In genomic region chr2:199163901-199164300, GRCh38 we compare ENCODE assay signal across 24 cellular contexts.
"Had no signal": no experiment of that assay in that cellular context is flagged by ENCODE, and none has a peak within 500 bp of the region (broad histone marks: within the 10 kb centered on the region; RNA-seq: fewer than 3 reads in every experiment).

No MANE protein-coding gene starts in this region.

- H3K4me3 ChIP-seq: heart right ventricle, left ventricle myocardium inferior, lung, spleen, suprapubic skin, tibial artery, upper lobe of right lung had no signal

- ATAC-seq: activated naive CD8-positive, alpha-beta T cell treated with anti-CD3 and anti-CD28 coated beads, Interleukin-2, amount 50 U/mL, for 24 hours; activated T-cell treated with anti-CD3 and anti-CD28 coated beads, Interleukin-2, amount 50 U/mL, for 4 hours; activated T-helper 17 cell treated with anti-CD3 and anti-CD28 coated beads, Interleukin-2, amount 50 U/mL, for 72 hours; heart right ventricle; natural killer cell; right cardiac atrium; upper lobe of right lung had no signal

- FAIRE-seq: endothelial cell of umbilical vein, islet of Langerhans had no signal

- DNase-seq: activated CD4-positive, alpha-beta memory T cell treated with anti-CD3 and anti-CD28 coated beads for 36 hours; activated CD4-positive, alpha-beta T cell treated with anti-CD3 and anti-CD28 coated beads, Interleukin-2, amount 10 ng/mL, durations not matched to agents 24 days and 14 days; activated CD4-positive, CD25-positive, alpha-beta regulatory T cell treated with anti-CD3 and anti-CD28 coated beads, Interleukin-2, amount 50 U/mL, for 72 hours; activated CD8-positive, alpha-beta memory T cell treated with anti-CD3 and anti-CD28 coated beads, Interleukin-2, amount 50 U/mL, for 48 hours; activated gamma-delta T cell treated with Interleukin-2 at 50 U/mL for 16 hours; activated naive CD8-positive, alpha-beta T cell treated with anti-CD3 and anti-CD28 coated beads, Interleukin-2, amount 50 U/mL, for 24 hours; activated T-cell treated with anti-CD3 and anti-CD28 coated beads, Interleukin-2, amount 50 U/mL, for 4 hours; amygdala; central memory CD4-positive, alpha-beta T cell; heart right ventricle; left ventricle myocardium inferior; natural killer cell; right cardiac atrium; spleen; stimulated activated naive CD4-positive, alpha-beta T cell; T1000; tibial artery; upper lobe of right lung; WERI-Rb-1 had no signal

- H3K27me3 ChIP-seq: heart right ventricle, spleen, suprapubic skin, tibial artery, upper lobe of right lung had no signal

- H3K36me3 ChIP-seq: heart right ventricle, left ventricle myocardium inferior, spleen, suprapubic skin, tibial artery, upper lobe of right lung, WERI-Rb-1 had no signal
